In genomic region chr6:142349215-142349823, GRCh38 we compare ENCODE assay signal across 28 cellular contexts. TPM values are rescaled to one million over a fixed set of nuclear protein-coding genes. Genes with fewer than 3 reads are reported as not detected.
"Had no signal": no experiment of that assay in that cellular context is flagged by ENCODE, and none has a peak within 500 bp of the region (broad histone marks: within the 10 kb centered on the region; RNA-seq: fewer than 3 reads in every experiment).

No MANE protein-coding gene starts in this region.

- H3K4me3 Mint-ChIP-seq: activated B cell treated with CpG ODN at 0.5 μM for 24 hours; activated CD4-positive, alpha-beta memory T cell treated with anti-CD3 and anti-CD28 coated beads for 36 hours; activated CD4-positive, alpha-beta T cell treated with anti-CD3 and anti-CD28 coated beads, Interleukin-2, amount 10 ng/mL, durations not matched to agents 7 days and 5 days; activated naive CD4-positive, alpha-beta T cell treated with anti-CD3 and anti-CD28 coated beads, Interleukin-2, amount 10 ng/mL, durations not matched to agents 7 days and 5 days; activated naive CD8-positive, alpha-beta T cell treated with anti-CD3 and anti-CD28 coated beads for 36 hours; activated T-helper 17 cell treated with anti-CD3 and anti-CD28 coated beads, Interleukin-2, amount 50 U/mL, for 72 hours; T-cell had no signal

- H3K4me1 Mint-ChIP-seq: activated B cell treated with CpG ODN at 0.5 μM for 24 hours; activated CD4-positive, alpha-beta T cell treated with anti-CD3 and anti-CD28 coated beads, Interleukin-2, amount 10 ng/mL, durations not matched to agents 7 days and 5 days; activated naive CD4-positive, alpha-beta T cell treated with anti-CD3 and anti-CD28 coated beads, Interleukin-2, amount 10 ng/mL, durations not matched to agents 7 days and 5 days; activated T-helper 17 cell treated with anti-CD3 and anti-CD28 coated beads, Interleukin-2, amount 50 U/mL, for 72 hours; T-cell had no signal

- H3K27me3 ChIP-seq: brain microvascular endothelial cell, cardiac muscle cell, Peyer's patch had no signal

- H3K9me3 Mint-ChIP-seq: activated naive CD4-positive, alpha-beta T cell treated with anti-CD3 and anti-CD28 coated beads, Interleukin-2, amount 10 ng/mL, durations not matched to agents 7 days and 5 days; activated naive CD8-positive, alpha-beta T cell treated with anti-CD3 and anti-CD28 coated beads for 36 hours; activated T-helper 17 cell treated with anti-CD3 and anti-CD28 coated beads, Interleukin-2, amount 50 U/mL, for 72 hours; T-cell had no signal

- H3K4me3 ChIP-seq: cardiac muscle cell, Peyer's patch had no signal

- DNase-seq: activated B cell treated with CpG ODN at 0.5 μM for 24 hours; activated CD4-positive, alpha-beta memory T cell treated with anti-CD3 and anti-CD28 coated beads for 36 hours; activated CD4-positive, alpha-beta T cell treated with anti-CD3 and anti-CD28 coated beads for 1 hour; activated CD4-positive, alpha-beta T cell treated with anti-CD3 and anti-CD28 coated beads, Interleukin-2, amount 10 ng/mL, durations not matched to agents 7 days and 5 days; activated CD8-positive, alpha-beta memory T cell treated with anti-CD3 and anti-CD28 coated beads for 24 hours; activated gamma-delta T cell treated with Interleukin-2 at 50 U/mL for 16 hours; activated naive CD4-positive, alpha-beta T cell treated with anti-CD3 and anti-CD28 coated beads, Interleukin-2, amount 10 ng/mL, durations not matched to agents 7 days and 5 days; activated naive CD8-positive, alpha-beta T cell treated with anti-CD3 and anti-CD28 coated beads for 36 hours; activated T-cell treated with anti-CD3 and anti-CD28 coated beads, Interleukin-2, amount 50 U/mL, for 48 hours; brain microvascular endothelial cell; Kasumi-1; KBM-7; NCI-H1417; NCI-H1930; NCI-H2171 treated with DMSO at 0.1 percent for 48 hours; NCI-H226; NCI-H526; NCI-H774; Peyer's patch; SHP77; T-cell; T-helper 2 cell; T1000 had no signal

- H3K36me3 Mint-ChIP-seq: activated CD4-positive, alpha-beta memory T cell treated with anti-CD3 and anti-CD28 coated beads for 36 hours; activated naive CD4-positive, alpha-beta T cell treated with anti-CD3 and anti-CD28 coated beads, Interleukin-2, amount 10 ng/mL, durations not matched to agents 7 days and 5 days; activated naive CD8-positive, alpha-beta T cell treated with anti-CD3 and anti-CD28 coated beads for 36 hours; T-cell had no signal

- H3K27ac Mint-ChIP-seq: activated B cell treated with CpG ODN at 0.5 μM for 24 hours; activated CD4-positive, alpha-beta memory T cell treated with anti-CD3 and anti-CD28 coated beads for 36 hours; activated CD4-positive, alpha-beta T cell treated with anti-CD3 and anti-CD28 coated beads, Interleukin-2, amount 10 ng/mL, durations not matched to agents 7 days and 5 days; activated naive CD4-positive, alpha-beta T cell treated with anti-CD3 and anti-CD28 coated beads, Interleukin-2, amount 10 ng/mL, durations not matched to agents 7 days and 5 days; activated naive CD8-positive, alpha-beta T cell treated with anti-CD3 and anti-CD28 coated beads for 36 hours; activated T-helper 17 cell treated with anti-CD3 and anti-CD28 coated beads, Interleukin-2, amount 50 U/mL, for 72 hours; T-cell had no signal

- H3K4me1 ChIP-seq: Peyer's patch had no signal

- H3K27me3 Mint-ChIP-seq: activated naive CD4-positive, alpha-beta T cell treated with anti-CD3 and anti-CD28 coated beads, Interleukin-2, amount 10 ng/mL, durations not matched to agents 7 days and 5 days; activated naive CD8-positive, alpha-beta T cell treated with anti-CD3 and anti-CD28 coated beads for 36 hours had no signal

- ATAC-seq: activated T-helper 17 cell treated with anti-CD3 and anti-CD28 coated beads, Interleukin-2, amount 50 U/mL, for 72 hours; T-cell had no signal

- H3K36me3 ChIP-seq: brain microvascular endothelial cell, cardiac muscle cell, Peyer's patch had no signal

- H3K27ac ChIP-seq: brain microvascular endothelial cell, cardiac muscle cell, Peyer's patch, RWPE1 had no signal

- H3K9me3 ChIP-seq: Peyer's patch had no signal

- FAIRE-seq: TTC549 had no signal

RNA-seq across cellular contexts. Expression of gene ADGRG6, which starts 47.5 kb away (rescaled TPM):
- total RNA-seq: activated B cell treated with CpG ODN at 0.5 μM for 24 hours, OCI-LY7 had no signal
